ENCODE assay signal across 20 cellular contexts in genomic region chr16:53355064-53355463, GRCh38.
"Had no signal": no experiment of that assay in that cellular context is flagged by ENCODE, and none has a peak within 500 bp of the region (broad histone marks: within the 10 kb centered on the region; RNA-seq: fewer than 3 reads in every experiment).

No MANE protein-coding gene starts in this region.

- H3K27ac ChIP-seq: neural progenitor cell, ovary, psoas muscle, skin epidermis, spleen, suprapubic skin, transverse colon, vagina had no signal

- H3K27me3 ChIP-seq: neural progenitor cell, ovary, transverse colon, vagina had no signal

- H3K4me2 ChIP-seq: neural progenitor cell had no signal

- ATAC-seq: effector memory CD8-positive, alpha-beta T cell; psoas muscle; right cardiac atrium; stimulated activated memory B cell treated with anti-CD40 and anti-IgM and Interleukin-4, amounts not matched to agents 10 μg/mL and 1 μg/mL and 100 μg/mL, for 72 hours had no signal

- H3K9me3 ChIP-seq: ovary, suprapubic skin, transverse colon, vagina had no signal

- H2AFZ ChIP-seq: neural progenitor cell had no signal

- H3K9ac ChIP-seq: neural progenitor cell had no signal

- DNase-seq: cortex of kidney; effector memory CD8-positive, alpha-beta T cell; erythroblast; hypothalamus; nucleus accumbens; ovary; psoas muscle; right cardiac atrium; spleen; stimulated activated CD4-positive, alpha-beta T cell treated with anti-CD3 and anti-CD28 coated beads, Interleukin-4, amount 100 ng/mL, for 4 hours; transverse colon had no signal

- H3K4me3 ChIP-seq: lung, neural progenitor cell, ovary, psoas muscle, skin epidermis, spleen, suprapubic skin, transverse colon, vagina had no signal

- H3K36me3 ChIP-seq: neural progenitor cell, ovary, spleen, suprapubic skin, transverse colon, vagina had no signal

- H3K4me1 ChIP-seq: neural progenitor cell, psoas muscle, spleen, suprapubic skin, transverse colon, vagina had no signal

- FAIRE-seq: endometrium, frontal cortex, keratinocyte had no signal
